ENCODE assay signal across 9 cellular contexts in genomic region chr10:124696446-124697392, GRCh38. TPM values are rescaled to one million over a fixed set of nuclear protein-coding genes. Genes with fewer than 3 reads are reported as not detected.
DNase-seq lines count a peak whose midpoint lies in the region; ATAC-seq and TF ChIP-seq lines count a peak whose summit lies in the region.
"Had no signal": no experiment of that assay in that cellular context is flagged by ENCODE, and none has a peak within 500 bp of the region (broad histone marks: within the 10 kb centered on the region; RNA-seq: fewer than 3 reads in every experiment).

No MANE protein-coding gene starts in this region.

- H3K79me2 ChIP-seq in osteoblast (ENCODE audit: insufficient read depth, low read length) = peaks cover 2% of the 10 kb centered on the region

- no peak overlapping the region for H2AFZ ChIP-seq in osteoblast (ENCODE audit: low read length)

- no peak overlapping the region for H3K4me2 ChIP-seq in osteoblast (ENCODE audit: insufficient read depth, low read length)

- H3K36me3 ChIP-seq in osteoblast (ENCODE audit: insufficient read depth, low read length) = peaks cover 4% of the 10 kb centered on the region

- peaks cover 2% of the 10 kb centered on the region for H4K20me1 ChIP-seq in osteoblast (ENCODE audit: insufficient read depth, low read length)

- no peak overlapping the region for H3K27ac ChIP-seq in osteoblast (ENCODE audit: low read depth, low read length)
- H3K27ac ChIP-seq: thoracic aorta had no signal

- peak; percentile 81 for DNase-seq in activated CD8-positive, alpha-beta memory T cell treated with anti-CD3 and anti-CD28 coated beads for 24 hours
- no peak for DNase-seq in activated CD8-positive, alpha-beta memory T cell treated with anti-CD3 and anti-CD28 coated beads, Interleukin-2, amount 50 U/mL, for 48 hours
- peak; percentile 44 for DNase-seq in activated CD8-positive, alpha-beta memory T cell treated with anti-CD3 and anti-CD28 coated beads, Interleukin-2, amount 50 U/mL, for 4 hours
- DNase-seq in osteoblast (ENCODE audit: insufficient read length, low spot score, missing footprints) = peak; percentile 57
- no peak for DNase-seq in C1 segment of cervical spinal cord (lab: John Stamatoyannopoulos, UW)
- no peak for DNase-seq in A172 (ENCODE audit: low spot score)
- DNase-seq in hepatic stellate cell (ENCODE audit: low spot score) = no peak

- H3K4me1 ChIP-seq in osteoblast (ENCODE audit: insufficient read depth, low read length) = peaks cover 10% of the 10 kb centered on the region

- no peaks in the 10 kb centered on the region for H3K27me3 ChIP-seq in osteoblast (ENCODE audit: insufficient read depth, low read length)

- peak; percentile 76 for ATAC-seq in HG02885 (IDR thresholded peaks at IDR 0.05; ENCODE audit: poor library complexity, unreplicated experiment)

- no peak for TF ChIP-seq CTCF in osteoblast (IDR thresholded peaks at IDR 0.05; ENCODE audit: extremely low read depth, low read depth, low read length)

- H3K9me3 ChIP-seq in osteoblast (ENCODE audit: low read depth, low read length) = no peaks in the 10 kb centered on the region
- H3K9me3 ChIP-seq: thoracic aorta had no signal

- no peak overlapping the region for H3K4me3 ChIP-seq in osteoblast (ENCODE audit: insufficient read depth, low read length)
- H3K4me3 ChIP-seq: thoracic aorta had no signal

RNA-seq across cellular contexts. Expression of gene FAM53B, which starts 47.5 kb away (rescaled TPM):
- 12.1 and 12.7 TPM in 2 replicates for total RNA-seq in osteoblast
- 8.5 and 8.7 TPM in 2 replicates for total RNA-seq in A172 (2014; rRNA removed; shearing (Covaris generic))

Comparison
In these comparisons a context has a peak if more than half of its experiments do, and no peak if none do; other contexts are left out.
1. DNase-seq: peak in activated CD8-positive, alpha-beta memory T cell treated with anti-CD3 and anti-CD28 coated beads for 24 hours (single experiment), activated CD8-positive, alpha-beta memory T cell treated with anti-CD3 and anti-CD28 coated beads, Interleukin-2, amount 50 U/mL, for 4 hours (single experiment) and osteoblast (single experiment); none in activated CD8-positive, alpha-beta memory T cell treated with anti-CD3 and anti-CD28 coated beads, Interleukin-2, amount 50 U/mL, for 48 hours (single experiment), C1 segment of cervical spinal cord (0 of 14), A172 (single experiment) and hepatic stellate cell (single experiment).